Comparison of ENCODE assay signal across 10 cellular contexts in genomic region chr9:96241391-96241809, GRCh38.
A peak's percentile ranks its signal among the peaks of the same experiment; 100 is the strongest.
DNase-seq lines count a peak whose midpoint lies in the region; ATAC-seq, FAIRE-seq and TF ChIP-seq lines count a peak whose summit lies in the region.
"Had no signal": no experiment of that assay in that cellular context is flagged by ENCODE, and none has a peak within 500 bp of the region (broad histone marks: within the 10 kb centered on the region; RNA-seq: fewer than 3 reads in every experiment).

No MANE protein-coding gene starts in this region.

- H3K4me3 ChIP-seq in smooth muscle cell: no peak overlapping the region
- H3K4me3 ChIP-seq: testis had no signal

- no peak overlapping the region for H3K4me2 ChIP-seq in smooth muscle cell

- peaks cover 15% of the 10 kb centered on the region for H3K4me1 Mint-ChIP-seq in activated CD8-positive, alpha-beta T cell treated with anti-CD3 and anti-CD28 coated beads, Interleukin-2, amount 10 ng/mL, durations not matched to agents 7 days and 5 days (ENCODE audit: low read depth)

- no peaks in the 10 kb centered on the region for H3K36me3 Mint-ChIP-seq in activated CD8-positive, alpha-beta T cell treated with anti-CD3 and anti-CD28 coated beads, Interleukin-2, amount 10 ng/mL, durations not matched to agents 7 days and 5 days (ENCODE audit: low read depth)

- no peaks in the 10 kb centered on the region for H3K4me1 ChIP-seq in smooth muscle cell (ENCODE audit: low read depth)

- no peak for TF ChIP-seq POLR2A in GM12891 (IDR thresholded peaks at IDR 0.05; ENCODE audit: low read depth, low read length)

- no peaks in the 10 kb centered on the region for H3F3A ChIP-seq in smooth muscle cell (ENCODE audit: low read depth)

- H3K79me2 ChIP-seq in smooth muscle cell (ENCODE audit: low read depth): no peaks in the 10 kb centered on the region

- peak; percentile 62 for DNase-seq in activated CD8-positive, alpha-beta T cell treated with anti-CD3 and anti-CD28 coated beads, Interleukin-2, amount 10 ng/mL, durations not matched to agents 7 days and 5 days
- DNase-seq in kidney glomerular epithelial cell (lab: John Stamatoyannopoulos, UW): peak; percentile 2
- DNase-seq in smooth muscle cell (lab: John Stamatoyannopoulos, UW; ENCODE audit: unreplicated experiment): no peak
- DNase-seq in DMS153 (lab: John Stamatoyannopoulos, UW): no peak
- DNase-seq in GM12891 (ENCODE audit: insufficient read length, low spot score): no peak
- no peak for DNase-seq in activated CD4-positive, CD25-positive, alpha-beta regulatory T cell treated with anti-CD3 and anti-CD28 coated beads, Interleukin-2, amount 50 U/mL, for 72 hours
- DNase-seq: NCI-H345, testis had no signal

- WGBS in smooth muscle cell (ENCODE audit: low lambda C conversion rate): 68% methylated on average over 3 of the region's 3 CpGs

- ATAC-seq in GM18498 (IDR thresholded peaks at IDR 0.05; ENCODE audit: unreplicated experiment) (peak; percentile 71), HG03064 (IDR thresholded peaks at IDR 0.05; ENCODE audit: low read depth, unreplicated experiment) (peak; percentile 61)
- peak; percentile 76 for ATAC-seq in activated CD8-positive, alpha-beta T cell treated with anti-CD3 and anti-CD28 coated beads, Interleukin-2, amount 10 ng/mL, durations not matched to agents 7 days and 5 days

- H3K27ac ChIP-seq in smooth muscle cell (ENCODE audit: low read depth): no peak overlapping the region

- no peak overlapping the region for H2AFZ ChIP-seq in smooth muscle cell (ENCODE audit: low read depth)

- no peaks in the 10 kb centered on the region for H3K9me3 ChIP-seq in smooth muscle cell (replicated peaks; ENCODE audit: low read depth)
- H3K9me3 ChIP-seq: testis had no signal

- CTCF ChIA-PET in activated CD8-positive, alpha-beta T cell treated with anti-CD3 and anti-CD28 coated beads, Interleukin-2, amount 10 ng/mL, durations not matched to agents 7 days and 5 days (lab: Charles Lee): no interaction called here

- POLR2A ChIA-PET in activated CD8-positive, alpha-beta T cell treated with anti-CD3 and anti-CD28 coated beads, Interleukin-2, amount 10 ng/mL, durations not matched to agents 7 days and 5 days (lab: Charles Lee): no interaction called here

- H3K27me3 ChIP-seq in smooth muscle cell (ENCODE audit: low read depth): no peaks in the 10 kb centered on the region
- H3K27me3 ChIP-seq: testis had no signal

- peak overlapping the region; percentile 51 for H3K27ac Mint-ChIP-seq in activated CD8-positive, alpha-beta T cell treated with anti-CD3 and anti-CD28 coated beads, Interleukin-2, amount 10 ng/mL, durations not matched to agents 7 days and 5 days

- H3K36me3 ChIP-seq in smooth muscle cell (ENCODE audit: low read depth): no peaks in the 10 kb centered on the region

- no peak for TF ChIP-seq CTCF in smooth muscle cell (IDR thresholded peaks at IDR 0.05; ENCODE audit: borderline replicate concordance, insufficient read depth, poor library complexity, severe bottlenecking)

- no peak overlapping the region for H3K4me3 Mint-ChIP-seq in activated CD8-positive, alpha-beta T cell treated with anti-CD3 and anti-CD28 coated beads, Interleukin-2, amount 10 ng/mL, durations not matched to agents 7 days and 5 days

- no peak for FAIRE-seq in GM12891 (lab: Jason Lieb, UNC)

- peaks cover 68% of the 10 kb centered on the region for H3K27me3 Mint-ChIP-seq in activated CD8-positive, alpha-beta T cell treated with anti-CD3 and anti-CD28 coated beads, Interleukin-2, amount 10 ng/mL, durations not matched to agents 7 days and 5 days (ENCODE audit: low read depth)

- H3K9ac ChIP-seq in smooth muscle cell (ENCODE audit: low read depth): no peak overlapping the region

- no peaks in the 10 kb centered on the region for H4K20me1 ChIP-seq in smooth muscle cell (ENCODE audit: low read depth)

- no peaks in the 10 kb centered on the region for H3K9me3 Mint-ChIP-seq in activated CD8-positive, alpha-beta T cell treated with anti-CD3 and anti-CD28 coated beads, Interleukin-2, amount 10 ng/mL, durations not matched to agents 7 days and 5 days (ENCODE audit: insufficient read depth)

TF ChIP-seq in GM12891, 5 proteins besides CTCF, POLR2A, EP300 and RAD21:
- TF ChIP-seq POU2F2 (IDR thresholded peaks at IDR 0.05; ENCODE audit: low read depth, low read length) (no peak), TAF1 (IDR thresholded peaks at IDR 0.05; ENCODE audit: low read depth, low read length) (no peak), SPI1 (IDR thresholded peaks at IDR 0.05; ENCODE audit: low read depth, low read length) (no peak), POLR2AphosphoS5 (IDR thresholded peaks at IDR 0.05; ENCODE audit: low read depth, low read length) (no peak), PAX5 (IDR thresholded peaks at IDR 0.05; ENCODE audit: insufficient read depth, low read length, severe bottlenecking) (no peak)

Comparison
In these comparisons a context has a peak if more than half of its experiments do, and no peak if none do; other contexts are left out.
1. DNase-seq: peak in activated CD8-positive, alpha-beta T cell treated with anti-CD3 and anti-CD28 coated beads, Interleukin-2, amount 10 ng/mL, durations not matched to agents 7 days and 5 days (single experiment) and kidney glomerular epithelial cell (single experiment); none in smooth muscle cell (single experiment), DMS153 (single experiment), GM12891 (single experiment) and activated CD4-positive, CD25-positive, alpha-beta regulatory T cell treated with anti-CD3 and anti-CD28 coated beads, Interleukin-2, amount 50 U/mL, for 72 hours (single experiment).
2. Peak in every context shown above with its lines, with median percentiles within 50 percentile points of each other: ATAC-seq.